In genomic region chr2:231318954-231319353, GRCh38 we compare ENCODE assay signal across 18 cellular contexts.
"Had no signal": no experiment of that assay in that cellular context is flagged by ENCODE, and none has a peak within 500 bp of the region (broad histone marks: within the 10 kb centered on the region; RNA-seq: fewer than 3 reads in every experiment).

No MANE protein-coding gene starts in this region.

- H3K4me1 ChIP-seq: neural progenitor cell had no signal

- H3K4me2 ChIP-seq: neural progenitor cell had no signal

- H2AFZ ChIP-seq: neural progenitor cell had no signal

- H3K27ac ChIP-seq: esophagus muscularis mucosa, gastroesophageal sphincter, neural progenitor cell, pancreas had no signal

- DNase-seq: activated CD4-positive, alpha-beta T cell treated with anti-CD3 and anti-CD28 coated beads, Interleukin-2, amount 10 ng/mL, durations not matched to agents 7 days and 5 days; activated CD8-positive, alpha-beta T cell treated with anti-CD3 and anti-CD28 coated beads, Interleukin-2, amount 10 ng/mL, durations not matched to agents 7 days and 5 days; activated naive CD4-positive, alpha-beta T cell treated with Interleukin-2 at 50 U/mL for 16 hours; activated T-cell treated with anti-CD3 and anti-CD28 coated beads, Interleukin-2, amount 50 U/mL, for 24 hours; anterior cingulate cortex; dermis blood vessel endothelial cell; effector memory CD4-positive, alpha-beta T cell; pancreas; stimulated activated naive CD8-positive, alpha-beta T cell treated with anti-CD3 and anti-CD28 coated beads, Interleukin-15, amount 100 ng/mL, for 72 hours; T1000; trophoblast cell had no signal

- H3K4me3 ChIP-seq: esophagus muscularis mucosa, gastroesophageal sphincter, lung, neural progenitor cell, pancreas had no signal

- H3K27ac Mint-ChIP-seq: activated CD4-positive, alpha-beta T cell treated with anti-CD3 and anti-CD28 coated beads, Interleukin-2, amount 10 ng/mL, durations not matched to agents 7 days and 5 days; activated CD8-positive, alpha-beta T cell treated with anti-CD3 and anti-CD28 coated beads, Interleukin-2, amount 10 ng/mL, durations not matched to agents 7 days and 5 days; activated T-cell treated with anti-CD3 and anti-CD28 coated beads, Interleukin-2, amount 50 U/mL, for 24 hours; activated T-helper 2 cell treated with anti-CD3 and anti-CD28 coated beads, Interferon-gamma antibody, Interleukin-2, Interleukin-4, amounts not matched to agents 10 μg/mL and 5 μg/mL and 100 μg/mL, durations not matched to agents 14 hours and 24 hours and 36 hours; mesothelial cell of epicardium; neural progenitor cell had no signal

- H3K36me3 ChIP-seq: pancreas had no signal

- H3K9ac ChIP-seq: neural progenitor cell had no signal

- ATAC-seq: activated CD4-positive, CD25-positive, alpha-beta regulatory T cell treated with anti-CD3 and anti-CD28 coated beads, Interleukin-2, amount 50 U/mL, for 24 hours; activated CD8-positive, alpha-beta T cell treated with anti-CD3 and anti-CD28 coated beads, Interleukin-2, amount 10 ng/mL, durations not matched to agents 7 days and 5 days; gastroesophageal sphincter; pancreas; stimulated activated naive CD8-positive, alpha-beta T cell treated with anti-CD3 and anti-CD28 coated beads, Interleukin-15, amount 100 ng/mL, for 72 hours had no signal

- H3K9me3 ChIP-seq: esophagus muscularis mucosa, pancreas had no signal

- H3K27me3 ChIP-seq: esophagus muscularis mucosa, gastroesophageal sphincter, neural progenitor cell, pancreas had no signal

- H3K4me3 Mint-ChIP-seq: activated CD4-positive, alpha-beta T cell treated with anti-CD3 and anti-CD28 coated beads, Interleukin-2, amount 10 ng/mL, durations not matched to agents 7 days and 5 days; activated CD8-positive, alpha-beta T cell treated with anti-CD3 and anti-CD28 coated beads, Interleukin-2, amount 10 ng/mL, durations not matched to agents 7 days and 5 days; activated T-cell treated with anti-CD3 and anti-CD28 coated beads, Interleukin-2, amount 50 U/mL, for 24 hours; mesothelial cell of epicardium; neural progenitor cell; stimulated activated naive CD8-positive, alpha-beta T cell treated with anti-CD3 and anti-CD28 coated beads, Interleukin-15, amount 100 ng/mL, for 72 hours had no signal
